In genomic region chr4:60683953-60684352, GRCh38 we compare ENCODE assay signal across 16 cellular contexts.
DNase-seq lines count a peak whose midpoint lies in the region; ATAC-seq and TF ChIP-seq lines count a peak whose summit lies in the region.
"Had no signal": no experiment of that assay in that cellular context is flagged by ENCODE, and none has a peak within 500 bp of the region (broad histone marks: within the 10 kb centered on the region; RNA-seq: fewer than 3 reads in every experiment).

No MANE protein-coding gene starts in this region.

- no peaks in the 10 kb centered on the region for H3K27me3 ChIP-seq in spleen (replicated peaks in 1 of 7)
- H3K27me3 ChIP-seq: transverse colon had no signal

- TF ChIP-seq CTCF in astrocyte of the spinal cord (IDR thresholded peaks at IDR 0.05; ENCODE audit: low read depth, low read length) (no peak), spleen (IDR thresholded peaks at IDR 0.05 in 8 of 11, conservative IDR thresholded peaks at IDR 0.05 in 3 of 11) (no peak)

- H3K4me1 ChIP-seq in spleen, result no peaks in the 10 kb centered on the region
- H3K4me1 ChIP-seq: transverse colon had no signal

- WGBS in spleen, 5 donors, result 63 to 75% (median 74%) methylated on average over 2 of the region's 2 CpGs

- DNase-seq in AG08395 (ENCODE audit: low spot score) (peak; percentile 73), HS-5 (ENCODE audit: low read depth) (peak; percentile 60), astrocyte of the spinal cord (ENCODE audit: low read depth, low spot score) (peak; percentile 89), glomerular visceral epithelial cell (ENCODE audit: extremely low spot score) (peak; percentile 11), SHP77 (lab: John Stamatoyannopoulos, UW) (no peak), spleen (no peak), KG1 (lab: John Stamatoyannopoulos, UW) (no peak)
- DNase-seq: immature natural killer cell; NCI-H1048; NCI-H2171; SIG-M5; stimulated activated CD4-positive, alpha-beta T cell treated with anti-CD3 and anti-CD28 coated beads, Interleukin-4, amount 100 ng/mL, for 4 hours; transverse colon had no signal

- no peak for TF ChIP-seq POLR2A in spleen (IDR thresholded peaks at IDR 0.05)

- in situ Hi-C loops in astrocyte of the spinal cord (cut with HindIII; ENCODE audit: low sequenced_read_pairs), result no loop called here

- intact Hi-C loops in spleen (cut with DNase I; ENCODE audit: low total_unique reads), result no loop called here

- H3K4me3 ChIP-seq in astrocyte of the spinal cord (ENCODE audit: low read depth, low read length), result no peak overlapping the region
- H3K4me3 ChIP-seq in spleen, result no peak overlapping the region
- H3K4me3 ChIP-seq: GM23338, transverse colon had no signal

- H3K27ac ChIP-seq in spleen, result no peak overlapping the region
- H3K27ac ChIP-seq: transverse colon had no signal

- no peaks in the 10 kb centered on the region for H3K36me3 ChIP-seq in spleen
- H3K36me3 ChIP-seq: transverse colon had no signal

- H3K9me3 ChIP-seq in spleen, result peaks cover 0 to 9% (median 0%) of the 10 kb centered on the region in 8 donors
- H3K9me3 ChIP-seq: transverse colon had no signal

- no peak for ATAC-seq in HG03432 (IDR thresholded peaks at IDR 0.05; ENCODE audit: unreplicated experiment)
- ATAC-seq: GM23338, sciatic nerve had no signal

Comparison
In these comparisons a context has a peak if more than half of its experiments do, and no peak if none do; other contexts are left out.
1. DNase-seq: peak in AG08395 (single experiment), HS-5 (single experiment), astrocyte of the spinal cord (single experiment) and glomerular visceral epithelial cell (single experiment); none in SHP77 (0 of 2), spleen (single experiment) and KG1 (single experiment).